ENCODE assay signal across 18 cellular contexts in genomic region chr1:84876353-84876752, GRCh38. TPM values are rescaled to one million over a fixed set of nuclear protein-coding genes. Genes with fewer than 3 reads are reported as not detected.
"Had no signal": no experiment of that assay in that cellular context is flagged by ENCODE, and none has a peak within 500 bp of the region (broad histone marks: within the 10 kb centered on the region; RNA-seq: fewer than 3 reads in every experiment).

No MANE protein-coding gene starts in this region.

- H3K36me3 ChIP-seq: gastrocnemius medialis, left ventricle myocardium inferior, neural progenitor cell, pancreas, thyroid gland, vagina had no signal

- H3K27me3 ChIP-seq: gastrocnemius medialis, neural progenitor cell, pancreas, thyroid gland, vagina had no signal

- ATAC-seq: gastrocnemius medialis, pancreas had no signal

- H2AFZ ChIP-seq: neural progenitor cell had no signal

- DNase-seq: activated CD4-positive, alpha-beta T cell treated with anti-CD3 and anti-CD28 coated beads for 4 hours; activated CD8-positive, alpha-beta memory T cell treated with anti-CD3 and anti-CD28 coated beads for 24 hours; activated naive CD4-positive, alpha-beta T cell treated with anti-CD3 and anti-CD28 coated beads, Interleukin-2, amount 10 ng/mL, durations not matched to agents 7 days and 5 days; activated T-cell treated with anti-CD3 and anti-CD28 coated beads, Interleukin-2, amount 50 U/mL, for 1 hour; caudate nucleus; cortex of kidney; effector CD8-positive, alpha-beta T cell; gastrocnemius medialis; kidney; left ventricle myocardium inferior; mesendoderm; pancreas; stimulated activated CD4-positive, alpha-beta T cell treated with anti-CD3 and anti-CD28 coated beads, Interleukin-4, amount 100 ng/mL, for 1 hour; stimulated activated CD8-positive, alpha-beta memory T cell treated with anti-CD3 and anti-CD28 coated beads, Interleukin-4, amount 100 ng/mL, for 48 hours; thyroid gland had no signal

- H3K4me3 Mint-ChIP-seq: activated naive CD4-positive, alpha-beta T cell treated with anti-CD3 and anti-CD28 coated beads, Interleukin-2, amount 10 ng/mL, durations not matched to agents 7 days and 5 days; neural progenitor cell had no signal

- H3K4me3 ChIP-seq: gastrocnemius medialis, left ventricle myocardium inferior, neural progenitor cell, pancreas, thyroid gland, vagina had no signal

- H3K4me2 ChIP-seq: neural progenitor cell had no signal

- H3K27ac Mint-ChIP-seq: activated naive CD4-positive, alpha-beta T cell treated with anti-CD3 and anti-CD28 coated beads, Interleukin-2, amount 10 ng/mL, durations not matched to agents 7 days and 5 days; neural progenitor cell had no signal

- H3K4me1 ChIP-seq: gastrocnemius medialis, neural progenitor cell, pancreas, thyroid gland, vagina had no signal

- H3K27ac ChIP-seq: gastrocnemius medialis, left ventricle myocardium inferior, neural progenitor cell, pancreas, thyroid gland, vagina, VCaP had no signal

- H3K9me3 ChIP-seq: gastrocnemius medialis, left ventricle myocardium inferior, pancreas, thyroid gland, vagina had no signal

- H3K4me1 Mint-ChIP-seq: activated naive CD4-positive, alpha-beta T cell treated with anti-CD3 and anti-CD28 coated beads, Interleukin-2, amount 10 ng/mL, durations not matched to agents 7 days and 5 days; neural progenitor cell had no signal

- H3K36me3 Mint-ChIP-seq: activated naive CD4-positive, alpha-beta T cell treated with anti-CD3 and anti-CD28 coated beads, Interleukin-2, amount 10 ng/mL, durations not matched to agents 7 days and 5 days; neural progenitor cell had no signal

- H3K9me3 Mint-ChIP-seq: activated naive CD4-positive, alpha-beta T cell treated with anti-CD3 and anti-CD28 coated beads, Interleukin-2, amount 10 ng/mL, durations not matched to agents 7 days and 5 days; neural progenitor cell had no signal

RNA-seq across cellular contexts. Expression of gene LPAR3, which starts 16.7 kb away (rescaled TPM):
- total RNA-seq: gastrocnemius medialis had no signal
